ENCODE assay signal across 10 cellular contexts in genomic region chr6:87126501-87126900, GRCh38. TPM values are rescaled to one million over a fixed set of nuclear protein-coding genes. Genes with fewer than 3 reads are reported as not detected.
"Had no signal": no experiment of that assay in that cellular context is flagged by ENCODE, and none has a peak within 500 bp of the region (broad histone marks: within the 10 kb centered on the region; RNA-seq: fewer than 3 reads in every experiment).

No MANE protein-coding gene starts in this region.

- H3K4me2 ChIP-seq: KMS-11 had no signal

- ATAC-seq: K562 had no signal

- FAIRE-seq: HTR-8/SVneo, K562 had no signal

- H3K4me3 ChIP-seq: K562 had no signal

- DNase-seq: IMR-90, KBM-7, KG1 had no signal

- H3K9ac ChIP-seq: KMS-11 had no signal

- H3K27ac ChIP-seq: HL-60, KMS-11 had no signal

RNA-seq across cellular contexts. Expression of gene CGA, which starts 31.6 kb away (rescaled TPM):
- total RNA-seq: HT-29, HT1080, IMR-90, K562 had no signal
- polyA plus RNA-seq: IgD-negative memory B cell had no signal
